In genomic region chr1:206560021-206560716, GRCh38 we compare ENCODE assay signal across 1 cellular context.
TF ChIP-seq lines count a peak whose summit lies in the region.

No MANE protein-coding gene starts in this region.

TF ChIP-seq in SK-N-SH treated with all-trans-retinoic acid at 6 μM for 48 hours, 23 proteins besides CTCF, POLR2A, EP300 and RAD21 (continued from another document):
- TF ChIP-seq TSHZ2 (CRISPR knock-in tag; IDR thresholded peaks at IDR 0.05): no peak
- no peak for TF ChIP-seq ZFP3 (CRISPR knock-in tag; IDR thresholded peaks at IDR 0.05)
- no peak for TF ChIP-seq ZFP30 (CRISPR knock-in tag; IDR thresholded peaks at IDR 0.05)
